ENCODE assay signal across 8 cellular contexts in genomic region chr9:19456996-19457693, GRCh38. TPM values are rescaled to one million over a fixed set of nuclear protein-coding genes. Genes with fewer than 3 reads are reported as not detected.
A peak's percentile ranks its signal among the peaks of the same experiment; 100 is the strongest.
DNase-seq lines count a peak whose midpoint lies in the region; ATAC-seq and TF ChIP-seq lines count a peak whose summit lies in the region.

No MANE protein-coding gene starts in this region.

- ATAC-seq in HG02884 (IDR thresholded peaks at IDR 0.05; ENCODE audit: unreplicated experiment) (peak; percentile 81), body of pancreas (peak; percentile 97)

- DNase-seq in A172 (ENCODE audit: low spot score): peak; percentile 81
- peak; percentile 66 for DNase-seq in GM13976 (ENCODE audit: low spot score)
- DNase-seq in NCI-H146 treated with DMSO at 0.1 percent for 48 hours (lab: John Stamatoyannopoulos, UW; ENCODE audit: unreplicated experiment): peak; percentile 49
- DNase-seq in T1000 (lab: John Stamatoyannopoulos, UW): peak; percentile 12
- peak; percentile 69 to 77 (median 74) for DNase-seq in body of pancreas
- peak; percentile 10 for DNase-seq in smooth muscle cell (lab: John Stamatoyannopoulos, UW; ENCODE audit: unreplicated experiment)

- H3K27me3 ChIP-seq in body of pancreas (no peaks in the 10 kb centered on the region), iPS-18a (ENCODE audit: control insufficient read depth, insufficient read depth, low read length) (no peaks in the 10 kb centered on the region), smooth muscle cell (ENCODE audit: low read depth) (no peaks in the 10 kb centered on the region)

- WGBS in body of pancreas, 2 donors: 28 to 33% methylated on average over 12 of the region's 12 CpGs
- WGBS in smooth muscle cell (ENCODE audit: low lambda C conversion rate): 33% methylated on average over 12 of the region's 12 CpGs

- H3K36me3 ChIP-seq in body of pancreas (replicated peaks in 1 of 2; ENCODE audit: insufficient read depth in 1 of 2, low read depth in 2 of 2) (no peaks in the 10 kb centered on the region), iPS-18a (ENCODE audit: control insufficient read depth, low read depth, low read length) (no peaks in the 10 kb centered on the region), smooth muscle cell (ENCODE audit: low read depth) (no peaks in the 10 kb centered on the region)

- H2AFZ ChIP-seq in smooth muscle cell (ENCODE audit: low read depth): peak overlapping the region; percentile 88

- H3K4me3 ChIP-seq in body of pancreas: no peak overlapping the region
- H3K4me3 ChIP-seq in iPS-18a (ENCODE audit: low read length): no peak overlapping the region
- peak overlapping the region; percentile 36 for H3K4me3 ChIP-seq in smooth muscle cell

- H3K9ac ChIP-seq in iPS-18a (ENCODE audit: low read length): peak overlapping the region; percentile 53
- no peak overlapping the region for H3K9ac ChIP-seq in smooth muscle cell (ENCODE audit: low read depth)

- H4K20me1 ChIP-seq in smooth muscle cell (ENCODE audit: low read depth): no peaks in the 10 kb centered on the region

- H3F3A ChIP-seq in smooth muscle cell (ENCODE audit: low read depth): no peaks in the 10 kb centered on the region

- intact Hi-C loops in body of pancreas (cut with DNase I): no loop called here

- H3K27ac ChIP-seq in body of pancreas: no peak overlapping the region
- H3K27ac ChIP-seq in iPS-18a (ENCODE audit: low read length): peak overlapping the region; percentile 12
- H3K27ac ChIP-seq in smooth muscle cell (ENCODE audit: low read depth): no peak overlapping the region

- no peaks in the 10 kb centered on the region for H3K9me3 ChIP-seq in body of pancreas
- no peaks in the 10 kb centered on the region for H3K9me3 ChIP-seq in iPS-18a (ENCODE audit: control insufficient read depth, low read depth, low read length)
- H3K9me3 ChIP-seq in smooth muscle cell (replicated peaks; ENCODE audit: low read depth): no peaks in the 10 kb centered on the region

- TF ChIP-seq POLR2A in body of pancreas (IDR thresholded peaks at IDR 0.05): no peak

- peak overlapping the region; percentile 82 for H3K4me2 ChIP-seq in smooth muscle cell

- H3K79me2 ChIP-seq in smooth muscle cell (ENCODE audit: low read depth): no peaks in the 10 kb centered on the region

- peak; percentile 79 for TF ChIP-seq CTCF in GM13976 (IDR thresholded peaks at IDR 0.05; ENCODE audit: borderline replicate concordance, control extremely low read depth, extremely low read depth, insufficient read depth, missing control alignments)
- TF ChIP-seq CTCF in body of pancreas (IDR thresholded peaks at IDR 0.05): peak; percentile 92 to 97 (median 95)
- peak; percentile 94 for TF ChIP-seq CTCF in smooth muscle cell (IDR thresholded peaks at IDR 0.05; ENCODE audit: borderline replicate concordance, insufficient read depth, poor library complexity, severe bottlenecking)

- in situ Hi-C loops in GM13976 (cut with MboI; ENCODE audit: low sequenced_read_pairs, unreplicated experiment): loop anchor here (10.0 to 25.0 kb wide), 2 partner anchors 272 to 395 kb away; no protein-coding TSS in a partner anchor

- H3K4me1 ChIP-seq in body of pancreas: peaks cover 8% of the 10 kb centered on the region
- H3K4me1 ChIP-seq in iPS-18a (ENCODE audit: control insufficient read depth, low read depth, low read length): peaks cover 16% of the 10 kb centered on the region
- H3K4me1 ChIP-seq in smooth muscle cell (ENCODE audit: low read depth): peaks cover 8% of the 10 kb centered on the region

RNA-seq across cellular contexts. Expression of gene ACER2, which starts 48.3 kb away (rescaled TPM):
- 1.7 and 2.4 TPM in 2 replicates for total RNA-seq in A172 (2014; rRNA removed; shearing (Covaris generic))
- total RNA-seq in body of pancreas (1 to 10 TPM; 5.3 to 8.0 TPM), smooth muscle cell (3.0 and 4.2 TPM in 2 replicates)
- polyA plus RNA-seq in smooth muscle cell: 0.49 and 1.1 TPM in 2 replicates

Comparison
In these comparisons a context has a peak if more than half of its experiments do, and no peak if none do; other contexts are left out.
1. DNase-seq: peak in every context shown above with its lines; median percentile 81 in A172; 74 in body of pancreas; 66 in GM13976; 49 in NCI-H146 treated with DMSO at 0.1 percent for 48 hours; 12 in T1000; 10 in smooth muscle cell.